In the genomic region with DNA sequence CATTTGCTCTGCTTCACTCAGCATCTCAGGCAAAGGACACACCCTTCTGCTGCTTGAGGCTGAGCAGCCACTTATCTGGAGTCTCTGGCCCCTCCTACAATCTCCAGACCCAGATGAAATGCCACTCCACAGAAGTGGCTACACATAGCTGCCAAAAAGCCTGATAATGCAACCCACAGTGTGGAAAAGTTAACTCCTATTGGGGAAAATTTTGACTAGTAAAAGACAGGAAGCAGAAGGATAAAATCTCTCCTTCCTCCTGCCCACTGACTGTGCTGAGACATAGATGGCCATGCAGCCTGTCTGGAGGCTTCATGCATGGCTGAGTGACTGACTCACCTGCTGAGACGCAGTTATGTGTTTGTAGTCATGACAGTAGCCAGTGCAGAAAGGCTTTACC, we compare ENCODE assay signal across 11 cellular contexts.
A peak's percentile ranks its signal among the peaks of the same experiment; 100 is the strongest.
DNase-seq lines count a peak whose midpoint lies in the region; ATAC-seq and TF ChIP-seq lines count a peak whose summit lies in the region.
"Had no signal": no experiment of that assay in that cellular context is flagged by ENCODE, and none has a peak within 500 bp of the region (broad histone marks: within the 10 kb centered on the region; RNA-seq: fewer than 3 reads in every experiment).

No MANE protein-coding gene starts in this region.

- H3K9ac ChIP-seq in smooth muscle cell (ENCODE audit: low read depth): peak overlapping the region; percentile 75

- H3K4me1 ChIP-seq in smooth muscle cell (ENCODE audit: low read depth): peaks cover under 1% of the 10 kb centered on the region

- TF ChIP-seq CTCF in smooth muscle cell (IDR thresholded peaks at IDR 0.05; ENCODE audit: borderline replicate concordance, insufficient read depth, poor library complexity, severe bottlenecking): no peak

- H3K36me3 ChIP-seq in smooth muscle cell (ENCODE audit: low read depth): no peaks in the 10 kb centered on the region

- no peaks in the 10 kb centered on the region for H4K20me1 ChIP-seq in smooth muscle cell (ENCODE audit: low read depth)

- DNase-seq in NCI-H82 (lab: John Stamatoyannopoulos, UW) (peak; percentile 51), NCI-H82 treated with DMSO at 0.1 percent for 48 hours (lab: John Stamatoyannopoulos, UW; ENCODE audit: unreplicated experiment) (no peak), NCI-H226 (peak; percentile 95), smooth muscle cell (lab: John Stamatoyannopoulos, UW; ENCODE audit: unreplicated experiment) (no peak)
- DNase-seq in activated CD4-positive, alpha-beta T cell treated with anti-CD3 and anti-CD28 coated beads for 1 hour: no peak
- no peak for DNase-seq in stimulated activated CD4-positive, alpha-beta T cell treated with anti-CD3 and anti-CD28 coated beads, Interleukin-12 subunit alpha, Interleukin-12 subunit beta, amount 100 ng/mL, for 4 hours
- DNase-seq: left cardiac atrium; stimulated activated CD4-positive, alpha-beta T cell treated with anti-CD3 and anti-CD28 coated beads, Interleukin-4, amount 100 ng/mL, for 24 hours had no signal

- WGBS in smooth muscle cell (ENCODE audit: low lambda C conversion rate): 0% methylated on average over 1 of the region's 1 CpG

- peak; percentile 91 for ATAC-seq in esophagus mucosa
- no peak for ATAC-seq in GM21526 (IDR thresholded peaks at IDR 0.05; ENCODE audit: low FRiP score, unreplicated experiment)

- peak overlapping the region; percentile 7 for H3K4me2 ChIP-seq in smooth muscle cell

- no peak overlapping the region for H3K4me3 ChIP-seq in smooth muscle cell

- H3K9me3 ChIP-seq in smooth muscle cell (replicated peaks; ENCODE audit: low read depth): no peaks in the 10 kb centered on the region

- H2AFZ ChIP-seq in smooth muscle cell (ENCODE audit: low read depth): no peak overlapping the region

- no peaks in the 10 kb centered on the region for H3K27me3 ChIP-seq in smooth muscle cell (ENCODE audit: low read depth)

- H3K27ac ChIP-seq in smooth muscle cell (ENCODE audit: low read depth): peak overlapping the region; percentile 97
- H3K27ac ChIP-seq: C4-2B had no signal

- H3F3A ChIP-seq in smooth muscle cell (ENCODE audit: low read depth): peaks cover 12% of the 10 kb centered on the region

- no peaks in the 10 kb centered on the region for H3K79me2 ChIP-seq in smooth muscle cell (ENCODE audit: low read depth)

Comparison
In these comparisons a context has a peak if more than half of its experiments do, and no peak if none do; other contexts are left out.
1. DNase-seq: peak in NCI-H82 (single experiment) and NCI-H226 (single experiment); none in NCI-H82 treated with DMSO at 0.1 percent for 48 hours (single experiment), smooth muscle cell (single experiment), activated CD4-positive, alpha-beta T cell treated with anti-CD3 and anti-CD28 coated beads for 1 hour (single experiment) and stimulated activated CD4-positive, alpha-beta T cell treated with anti-CD3 and anti-CD28 coated beads, Interleukin-12 subunit alpha, Interleukin-12 subunit beta, amount 100 ng/mL, for 4 hours (single experiment).